12 cellular contexts compared by ENCODE assay signal in the genomic region with DNA sequence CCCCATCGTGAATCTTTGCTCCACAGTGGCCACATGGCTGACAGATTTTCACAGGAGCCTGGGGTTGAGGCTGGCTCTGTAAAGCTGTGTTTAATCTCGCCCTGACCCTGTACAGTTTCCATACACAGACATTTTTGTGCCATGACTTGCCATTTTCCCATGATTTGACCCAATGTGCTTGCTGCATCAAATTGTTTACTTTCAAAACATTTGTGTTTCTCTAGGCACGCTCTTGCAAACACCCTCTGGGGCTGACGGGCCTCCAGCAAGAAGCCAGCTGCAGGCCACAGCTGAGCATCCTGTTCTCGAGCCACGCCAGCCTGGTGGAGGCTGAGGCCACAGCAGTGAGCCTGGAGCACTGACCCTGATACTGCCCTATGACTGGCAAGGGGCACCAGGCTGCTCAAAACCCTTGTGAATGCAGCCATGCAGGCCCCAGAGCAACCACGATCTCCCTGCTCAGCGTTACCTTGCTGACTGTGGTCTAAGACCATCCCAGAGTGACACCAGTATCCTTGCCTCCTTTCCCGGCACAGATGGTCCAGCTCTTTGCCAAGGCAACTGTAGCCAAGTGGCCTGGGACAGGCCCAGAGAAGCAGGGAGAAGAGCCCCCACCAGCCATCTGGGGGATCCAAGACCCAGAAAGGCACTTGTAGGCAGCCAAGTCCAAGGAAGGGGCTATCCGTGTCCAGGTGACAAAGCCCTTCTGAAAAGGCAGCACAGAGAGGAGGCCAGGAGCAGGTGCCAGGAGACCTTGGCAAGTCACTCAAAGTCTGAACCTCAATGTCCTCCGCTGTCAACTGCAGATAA.
DNase-seq lines count a peak whose midpoint lies in the region; FAIRE-seq and TF ChIP-seq lines count a peak whose summit lies in the region.
"Had no signal": no experiment of that assay in that cellular context is flagged by ENCODE, and none has a peak within 500 bp of the region (broad histone marks: within the 10 kb centered on the region; RNA-seq: fewer than 3 reads in every experiment).

No MANE protein-coding gene starts in this region.

- H3K9ac ChIP-seq in H9 (ENCODE audit: extremely low read depth, insufficient read length, low read length) = no peak overlapping the region

- no peak overlapping the region for H3K23ac ChIP-seq in H9 (ENCODE audit: insufficient read length, low read depth, low read length)

- no peak for FAIRE-seq in frontal cortex (lab: Jason Lieb, UNC)

- H3K9me3 ChIP-seq in H9 (ENCODE audit: control insufficient read depth, low read depth, low read length) (no peaks in the 10 kb centered on the region), OCI-LY7 (ENCODE audit: low read length) (no peaks in the 10 kb centered on the region)

- no peak overlapping the region for H2BK12ac ChIP-seq in H9 (ENCODE audit: insufficient read length, low read depth, low read length)

- no peaks in the 10 kb centered on the region for H3K9me2 ChIP-seq in OCI-LY7 (ENCODE audit: insufficient read depth, low read length)

- H4K20me1 ChIP-seq in H9 (ENCODE audit: control insufficient read depth, insufficient read depth, insufficient read length) = no peaks in the 10 kb centered on the region
- no peaks in the 10 kb centered on the region for H4K20me1 ChIP-seq in OCI-LY7 (ENCODE audit: insufficient read depth, low read length)

- H3K27ac ChIP-seq in H9 (ENCODE audit: insufficient read length, low read depth, low read length) (no peak overlapping the region), OCI-LY7 (ENCODE audit: low read depth, low read length, poor library complexity, severe bottlenecking) (no peak overlapping the region)
- H3K27ac ChIP-seq: heart left ventricle had no signal

- TF ChIP-seq CTCF in AG09309 (IDR thresholded peaks at IDR 0.05; ENCODE audit: control insufficient read depth, insufficient read depth, low read depth, low read length, missing control alignments) (no peak), H9 (conservative IDR thresholded peaks at IDR 0.05) (no peak), mesothelial cell of epicardium (IDR thresholded peaks at IDR 0.05; ENCODE audit: unreplicated experiment) (no peak), OCI-LY7 (conservative IDR thresholded peaks at IDR 0.05; ENCODE audit: low read length) (no peak)

- H3K4ac ChIP-seq in H9 (ENCODE audit: low read depth, low read length) = no peak overlapping the region

- H3K14ac ChIP-seq in H9 (ENCODE audit: insufficient read depth, low read length) = no peak overlapping the region; the same call in 1 of the 2 replicates

- no peak overlapping the region for H2AK5ac ChIP-seq in H9 (ENCODE audit: insufficient read length, low read length)

- CTCF ChIA-PET in OCI-LY7 (lab: Charles Lee; ENCODE audit: unreplicated experiment) = no interaction called here

- no peak overlapping the region for H3K56ac ChIP-seq in H9 (ENCODE audit: insufficient read length, low read depth, low read length)

- H2BK20ac ChIP-seq in H9 (ENCODE audit: low read depth, low read length, poor library complexity, severe bottlenecking) = no peak overlapping the region

- H3K27me3 Mint-ChIP-seq in H9 (ENCODE audit: low read depth) (no peaks in the 10 kb centered on the region; the same call in 1 of the 2 replicates), mesothelial cell of epicardium (ENCODE audit: low read depth) (no peaks in the 10 kb centered on the region)

- no CpG with 5 or more reads among the region's 11 CpGs for WGBS in H9 (ENCODE audit: extremely low coverage, insufficient read length, low lambda C conversion rate)

- no peaks in the 10 kb centered on the region; a peak in 1 of 7 replicates for H3K36me3 Mint-ChIP-seq in H9 (ENCODE audit: insufficient read depth in 1 of 3, low read depth in 3 of 3)
- H3K36me3 Mint-ChIP-seq in mesothelial cell of epicardium = no peaks in the 10 kb centered on the region

- no peak overlapping the region for H2BK15ac ChIP-seq in H9 (ENCODE audit: low read depth, low read length)

- no peaks in the 10 kb centered on the region for H3K4me1 ChIP-seq in H9 (ENCODE audit: insufficient read depth, low read length)
- H3K4me1 ChIP-seq in OCI-LY7 (ENCODE audit: insufficient read depth, low read length, poor library complexity, severe bottlenecking) = no peaks in the 10 kb centered on the region

- H3K27me3 ChIP-seq in H9 (ENCODE audit: insufficient read depth, low read length) = no peaks in the 10 kb centered on the region
- H3K27me3 ChIP-seq: heart left ventricle had no signal

- no peak overlapping the region for H4K5ac ChIP-seq in H9 (ENCODE audit: insufficient read length, low read depth, low read length)

- no peaks in the 10 kb centered on the region for H3K79me2 ChIP-seq in H9 (ENCODE audit: insufficient read depth, low read length)
- no peaks in the 10 kb centered on the region for H3K79me2 ChIP-seq in OCI-LY7 (ENCODE audit: insufficient read depth, low read depth, low read length)

- H3K4me3 Mint-ChIP-seq in H9 (no peak overlapping the region), mesothelial cell of epicardium (no peak overlapping the region)
- H3K4me3 Mint-ChIP-seq: nephron progenitor cell had no signal

- H3K4me2 ChIP-seq in H9 (ENCODE audit: insufficient read depth, insufficient read length, low read length) (no peak overlapping the region), OCI-LY7 (ENCODE audit: low read length) (no peak overlapping the region)

- peak; percentile 73 for DNase-seq in AG09309 (ENCODE audit: low read depth)
- peak; percentile 18 for DNase-seq in H9
- peak; percentile 55 to 57 for DNase-seq in cerebellar nuclear complex (lab: John Stamatoyannopoulos, UW)
- peak in 1 of 2 experiments; percentile 36 for DNase-seq in mesothelial cell of epicardium (ENCODE audit: low spot score in 2 of 2, unreplicated experiment in 2 of 2)
- no peak for DNase-seq in OCI-LY7 (ENCODE audit: low spot score)
- no peak for DNase-seq in activated CD4-positive, alpha-beta T cell treated with anti-CD3 and anti-CD28 coated beads, Interleukin-2, amount 50 U/mL, for 48 hours
- DNase-seq in frontal cortex (ENCODE audit: low spot score in 2 of 2) = no peak
- DNase-seq in 8988T = no peak
- DNase-seq: heart left ventricle, NCI-H1694, nephron progenitor cell, RPMI8226 had no signal

- no peak overlapping the region; a peak in 1 of 7 replicates for H3K27ac Mint-ChIP-seq in H9
- H3K27ac Mint-ChIP-seq in mesothelial cell of epicardium = peak overlapping the region; percentile 30
- H3K27ac Mint-ChIP-seq: nephron progenitor cell had no signal

- H3K79me1 ChIP-seq in H9 (ENCODE audit: insufficient read depth, low read depth, low read length, poor library complexity, severe bottlenecking) = no peaks in the 10 kb centered on the region

- H2AFZ ChIP-seq in H9 (ENCODE audit: low read length) (no peak overlapping the region), OCI-LY7 (ENCODE audit: low read length) (no peak overlapping the region)

- H3K36me3 ChIP-seq in OCI-LY7 (ENCODE audit: insufficient read depth, low read length) = no peaks in the 10 kb centered on the region
- H3K36me3 ChIP-seq: heart left ventricle had no signal

- H2BK120ac ChIP-seq in H9 (ENCODE audit: low read depth, low read length, poor library complexity, severe bottlenecking) = no peak overlapping the region

- H3K4me1 Mint-ChIP-seq in H9 = peaks cover 1% of the 10 kb centered on the region in 2 experiments; a peak in 2 of 4 replicates
- peaks cover 7% of the 10 kb centered on the region for H3K4me1 Mint-ChIP-seq in mesothelial cell of epicardium

- H3K18ac ChIP-seq in H9 (ENCODE audit: insufficient read length, low read depth, low read length) = no peak overlapping the region

- BruUV-seq in OCI-LY7 (replicated peaks; lab: Mats Ljungman, UMichigan) = no TSS peak

- H2BK5ac ChIP-seq in H9 (ENCODE audit: insufficient read length, low read length) = no peak overlapping the region

- H3K9me3 Mint-ChIP-seq in H9 (peaks cover 0 to 2% of the 10 kb centered on the region in 2 experiments; a peak in 1 of 5 replicates), mesothelial cell of epicardium (peaks cover 13% of the 10 kb centered on the region)

- intact Hi-C loops in OCI-LY7 (cut with micrococcal nuclease; ENCODE audit: unreplicated experiment) = no loop called here

- H4K8ac ChIP-seq in H9 (replicated peaks; ENCODE audit: insufficient read length, low read depth, low read length) = no peak overlapping the region

- POLR2A ChIA-PET in OCI-LY7 (lab: Charles Lee) = no interaction called here

- H3T11ph ChIP-seq in H9 (ENCODE audit: low read length) = no peak overlapping the region

- H4K91ac ChIP-seq in H9 (ENCODE audit: insufficient read length, low read depth, low read length) = no peak overlapping the region

- H3K4me3 ChIP-seq in AG09309 (ENCODE audit: control insufficient read depth, low read depth, low read length) (no peak overlapping the region), OCI-LY7 (ENCODE audit: low read depth, low read length, poor library complexity, severe bottlenecking) (no peak overlapping the region)
- H3K4me3 ChIP-seq: heart left ventricle had no signal

- H3K23me2 ChIP-seq in H9 (ENCODE audit: insufficient read length, low read depth, low read length, poor library complexity, severe bottlenecking) = no peaks in the 10 kb centered on the region

Comparison
In these comparisons a context has a peak if more than half of its experiments do, and no peak if none do; other contexts are left out.
1. DNase-seq: peak in AG09309 (single experiment), H9 (single experiment) and cerebellar nuclear complex (2 of 2); none in OCI-LY7 (single experiment), activated CD4-positive, alpha-beta T cell treated with anti-CD3 and anti-CD28 coated beads, Interleukin-2, amount 50 U/mL, for 48 hours (0 of 2), frontal cortex (0 of 2) and 8988T (single experiment).